In genomic region chr2:119647440-119648169, GRCh38 we compare ENCODE assay signal across 9 cellular contexts.
DNase-seq lines count a peak whose midpoint lies in the region; ATAC-seq lines count a peak whose summit lies in the region.
"Had no signal": no experiment of that assay in that cellular context is flagged by ENCODE, and none has a peak within 500 bp of the region (broad histone marks: within the 10 kb centered on the region; RNA-seq: fewer than 3 reads in every experiment).

No MANE protein-coding gene starts in this region.

- H3K36me3 ChIP-seq in HAP-1 (replicated peaks): no peaks in the 10 kb centered on the region
- H3K36me3 ChIP-seq: esophagus muscularis mucosa had no signal

- peaks cover 2% of the 10 kb centered on the region; the same call in 1 of the 2 replicates for H3K9me3 ChIP-seq in HAP-1

- no peaks in the 10 kb centered on the region for H3K4me1 ChIP-seq in HAP-1

- peaks cover 7% of the 10 kb centered on the region; the same call in 1 of the 2 replicates for H3K27me3 ChIP-seq in HAP-1 (ENCODE audit: low read depth)
- H3K27me3 ChIP-seq: esophagus muscularis mucosa had no signal

- ATAC-seq in GM18868 (IDR thresholded peaks at IDR 0.05; ENCODE audit: unreplicated experiment) (peak; percentile 95), HG02798 (IDR thresholded peaks at IDR 0.05; ENCODE audit: poor library complexity, unreplicated experiment) (peak; percentile 85)

- DNase-seq in NAMALWA (ENCODE audit: low spot score) (peak; percentile 75), glomerular visceral epithelial cell (ENCODE audit: extremely low spot score) (peak; percentile 33), HAP-1 (ENCODE audit: low spot score in 2 of 2) (no peak), activated T-cell treated with anti-CD3 and anti-CD28 coated beads for 4 hours (no peak), NCI-H446 (lab: John Stamatoyannopoulos, UW) (no peak)
- no peak for DNase-seq in central memory CD4-positive, alpha-beta T cell

- no peak overlapping the region for H3K4me3 ChIP-seq in HAP-1
- H3K4me3 ChIP-seq: esophagus muscularis mucosa had no signal

- in situ Hi-C loops in HAP-1 (cut with MboI; ENCODE audit: low sequenced_read_pairs): no loop called here

Comparison
In these comparisons a context has a peak if more than half of its experiments do, and no peak if none do; other contexts are left out.
1. DNase-seq: peak in NAMALWA (single experiment) and glomerular visceral epithelial cell (single experiment); none in HAP-1 (0 of 2), activated T-cell treated with anti-CD3 and anti-CD28 coated beads for 4 hours (single experiment), NCI-H446 (0 of 2) and central memory CD4-positive, alpha-beta T cell (single experiment).